8 cellular contexts compared by ENCODE assay signal in the genomic region with DNA sequence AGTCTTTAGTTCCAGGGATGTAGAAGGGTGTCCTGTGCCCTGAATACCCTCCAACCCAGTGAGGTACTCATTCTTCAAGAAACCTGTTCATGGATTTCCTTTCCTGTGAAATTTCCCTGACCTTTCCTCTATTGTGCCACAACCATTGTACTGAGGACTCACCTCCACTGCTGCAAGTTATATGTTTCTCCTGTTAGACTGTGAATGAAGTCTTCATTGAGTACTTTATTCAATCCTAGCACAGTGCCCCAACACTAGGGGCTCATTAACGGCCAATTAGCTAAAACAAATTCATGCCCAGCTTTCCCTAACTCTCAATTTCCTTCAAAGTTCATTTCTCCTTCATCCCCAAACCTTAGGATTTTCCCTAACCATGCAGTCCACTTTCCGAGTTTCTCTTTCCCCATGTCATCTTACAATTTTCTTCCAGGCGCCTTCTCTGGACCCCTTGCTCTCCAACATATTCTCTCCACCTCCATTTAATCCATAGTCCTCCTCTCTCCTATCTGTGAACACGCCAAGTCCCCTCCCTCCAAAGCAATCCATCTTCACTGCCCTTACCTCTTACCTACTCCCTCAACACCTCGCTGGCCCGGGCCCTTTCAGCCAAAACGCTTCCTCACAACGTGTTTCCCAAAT. TPM values are rescaled to one million over a fixed set of nuclear protein-coding genes. Genes with fewer than 3 reads are reported as not detected.
DNase-seq lines count a peak whose midpoint lies in the region; ATAC-seq and TF ChIP-seq lines count a peak whose summit lies in the region.

No MANE protein-coding gene starts in this region.

- H3K4me3 ChIP-seq in testis: peak overlapping the region; percentile 92 to 95

- H3K36me3 ChIP-seq in testis (ENCODE audit: low read depth, missing control alignments): no peaks in the 10 kb centered on the region

- peak overlapping the region; percentile 86 for H3K4me3 Mint-ChIP-seq in activated CD4-positive, alpha-beta T cell treated with anti-CD3 and anti-CD28 coated beads, Interleukin-2, amount 10 ng/mL, durations not matched to agents 7 days and 5 days
- H3K4me3 Mint-ChIP-seq in activated CD8-positive, alpha-beta T cell treated with anti-CD3 and anti-CD28 coated beads, Interleukin-2, amount 10 ng/mL, durations not matched to agents 7 days and 5 days: peak overlapping the region; percentile 87

- no peak for DNase-seq in activated CD4-positive, alpha-beta T cell treated with anti-CD3 and anti-CD28 coated beads, Interleukin-2, amount 10 ng/mL, durations not matched to agents 7 days and 5 days
- DNase-seq in activated CD4-positive, alpha-beta T cell treated with anti-CD3 and anti-CD28 coated beads for 48 hours: no peak
- no peak for DNase-seq in activated CD8-positive, alpha-beta T cell treated with anti-CD3 and anti-CD28 coated beads, Interleukin-2, amount 10 ng/mL, durations not matched to agents 7 days and 5 days
- DNase-seq in islet precursor cell (peak; percentile 56), testis (no peak), epidermal melanocyte (ENCODE audit: insufficient read length, low spot score) (no peak), posterior vena cava (ENCODE audit: low spot score) (no peak)

- peaks cover 57% of the 10 kb centered on the region for H3K4me1 Mint-ChIP-seq in activated CD4-positive, alpha-beta T cell treated with anti-CD3 and anti-CD28 coated beads, Interleukin-2, amount 10 ng/mL, durations not matched to agents 7 days and 5 days
- H3K4me1 Mint-ChIP-seq in activated CD8-positive, alpha-beta T cell treated with anti-CD3 and anti-CD28 coated beads, Interleukin-2, amount 10 ng/mL, durations not matched to agents 7 days and 5 days (ENCODE audit: low read depth): peaks cover 53% of the 10 kb centered on the region

- H3K9me3 ChIP-seq in testis: no peaks in the 10 kb centered on the region

- TF ChIP-seq POLR2A in testis (IDR thresholded peaks at IDR 0.05): no peak

- peaks cover 19% of the 10 kb centered on the region for H3K4me1 ChIP-seq in testis

- no peak for ATAC-seq in activated CD8-positive, alpha-beta T cell treated with anti-CD3 and anti-CD28 coated beads, Interleukin-2, amount 10 ng/mL, durations not matched to agents 7 days and 5 days
- no peak for ATAC-seq in GM18502 (IDR thresholded peaks at IDR 0.05; ENCODE audit: poor library complexity, unreplicated experiment)

- H3K27me3 Mint-ChIP-seq in activated CD4-positive, alpha-beta T cell treated with anti-CD3 and anti-CD28 coated beads, Interleukin-2, amount 10 ng/mL, durations not matched to agents 7 days and 5 days: no peaks in the 10 kb centered on the region
- H3K27me3 Mint-ChIP-seq in activated CD8-positive, alpha-beta T cell treated with anti-CD3 and anti-CD28 coated beads, Interleukin-2, amount 10 ng/mL, durations not matched to agents 7 days and 5 days (ENCODE audit: low read depth): peaks cover 3% of the 10 kb centered on the region

- 1 to 2% methylated on average over 8 of the region's 8 CpGs for WGBS in testis, 2 donors

- peak overlapping the region; percentile 86 to 93 for H3K27ac ChIP-seq in testis

- TF ChIP-seq CTCF in testis (IDR thresholded peaks at IDR 0.05): no peak

- H3K27ac Mint-ChIP-seq in activated CD4-positive, alpha-beta T cell treated with anti-CD3 and anti-CD28 coated beads, Interleukin-2, amount 10 ng/mL, durations not matched to agents 7 days and 5 days: peak overlapping the region; percentile 81
- H3K27ac Mint-ChIP-seq in activated CD8-positive, alpha-beta T cell treated with anti-CD3 and anti-CD28 coated beads, Interleukin-2, amount 10 ng/mL, durations not matched to agents 7 days and 5 days: peak overlapping the region; percentile 83

- H3K36me3 Mint-ChIP-seq in activated CD4-positive, alpha-beta T cell treated with anti-CD3 and anti-CD28 coated beads, Interleukin-2, amount 10 ng/mL, durations not matched to agents 7 days and 5 days (ENCODE audit: low read depth): peaks cover 41% of the 10 kb centered on the region
- H3K36me3 Mint-ChIP-seq in activated CD8-positive, alpha-beta T cell treated with anti-CD3 and anti-CD28 coated beads, Interleukin-2, amount 10 ng/mL, durations not matched to agents 7 days and 5 days (ENCODE audit: low read depth): peaks cover 37% of the 10 kb centered on the region

- CTCF ChIA-PET in activated CD4-positive, alpha-beta T cell treated with anti-CD3 and anti-CD28 coated beads, Interleukin-2, amount 10 ng/mL, durations not matched to agents 7 days and 5 days (lab: Charles Lee): interaction anchor here (0.9 to 2.3 kb wide), 4 partner anchors 9 to 167 kb away, joined by 3 to 6 read pairs (median 4); no protein-coding TSS in a partner anchor
- CTCF ChIA-PET in activated CD8-positive, alpha-beta T cell treated with anti-CD3 and anti-CD28 coated beads, Interleukin-2, amount 10 ng/mL, durations not matched to agents 7 days and 5 days (lab: Charles Lee): interaction anchor here (1.0 to 1.2 kb wide), 3 partner anchors 41 to 163 kb away, joined by 3 to 4 read pairs (median 3); no protein-coding TSS in a partner anchor

- intact Hi-C loops in testis (cut with DNase I; ENCODE audit: low total_unique reads) (no loop called here), posterior vena cava (cut with DNase I) (no loop called here)

- H3K27me3 ChIP-seq in testis: no peaks in the 10 kb centered on the region

- no peaks in the 10 kb centered on the region for H3K9me3 Mint-ChIP-seq in activated CD4-positive, alpha-beta T cell treated with anti-CD3 and anti-CD28 coated beads, Interleukin-2, amount 10 ng/mL, durations not matched to agents 7 days and 5 days
- H3K9me3 Mint-ChIP-seq in activated CD8-positive, alpha-beta T cell treated with anti-CD3 and anti-CD28 coated beads, Interleukin-2, amount 10 ng/mL, durations not matched to agents 7 days and 5 days (ENCODE audit: insufficient read depth): no peaks in the 10 kb centered on the region

- POLR2A ChIA-PET in activated CD4-positive, alpha-beta T cell treated with anti-CD3 and anti-CD28 coated beads, Interleukin-2, amount 10 ng/mL, durations not matched to agents 7 days and 5 days (lab: Charles Lee): interaction anchor here (0.7 kb wide), 1 partner anchor 561 kb away, joined by 3 read pairs; no protein-coding TSS in a partner anchor
- POLR2A ChIA-PET in activated CD8-positive, alpha-beta T cell treated with anti-CD3 and anti-CD28 coated beads, Interleukin-2, amount 10 ng/mL, durations not matched to agents 7 days and 5 days (lab: Charles Lee): interaction anchor here (0.7 to 2.6 kb wide), 7 partner anchors 10 to 206 kb away, joined by 3 to 13 read pairs (median 3); partner anchors contain the start of gene BCAS2

RNA-seq across cellular contexts. Expression of gene TRIM33, which starts 1.3 kb away (rescaled TPM):
- total RNA-seq in activated CD4-positive, alpha-beta T cell treated with anti-CD3 and anti-CD28 coated beads, Interleukin-2, amount 10 ng/mL, durations not matched to agents 7 days and 5 days: 10 to 100 TPM; 42.7 to 48.1 TPM
- 10 to 100 TPM; 39.5 to 43.4 TPM for total RNA-seq in activated CD8-positive, alpha-beta T cell treated with anti-CD3 and anti-CD28 coated beads, Interleukin-2, amount 10 ng/mL, durations not matched to agents 7 days and 5 days
- 10 to 100 TPM; 63.7 to 88.7 TPM for total RNA-seq in testis
- polyA plus RNA-seq in testis (ENCODE audit: insufficient read depth, low read depth, low replicate concordance): 67.9 TPM
- 10 to 100 TPM; 25.9 to 28.2 TPM for total RNA-seq in posterior vena cava
